In the genomic region with DNA sequence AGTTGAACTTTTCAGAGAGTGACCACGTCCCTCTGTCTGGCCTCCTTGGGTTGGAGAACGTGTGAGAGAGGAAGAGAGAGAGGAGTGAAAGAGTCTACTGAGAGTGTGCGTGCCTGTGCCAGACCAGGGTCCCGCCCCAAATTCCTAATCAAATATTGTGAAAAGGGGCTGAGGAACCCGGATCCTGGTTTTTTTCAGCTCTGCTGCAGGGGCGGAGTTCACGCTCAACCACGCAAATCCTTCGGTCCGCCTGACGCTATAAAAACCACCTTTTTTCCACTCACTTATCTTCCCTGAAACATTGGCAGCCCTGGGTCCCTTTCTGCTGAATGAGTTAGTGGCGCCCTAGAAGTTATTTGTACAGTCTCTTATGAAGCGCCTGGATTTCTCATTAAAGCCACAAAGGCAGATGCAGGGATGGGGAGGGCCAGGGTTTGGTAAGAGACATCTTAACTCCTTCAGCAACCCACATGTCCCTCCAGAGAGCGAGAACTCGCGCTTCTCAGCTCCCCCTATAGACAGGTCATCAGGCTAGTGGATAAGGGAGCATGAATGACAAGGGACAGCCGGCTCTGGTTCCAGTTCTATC, we compare ENCODE assay signal across 9 cellular contexts. TPM values are rescaled to one million over a fixed set of nuclear protein-coding genes. Genes with fewer than 3 reads are reported as not detected.
A peak's percentile ranks its signal among the peaks of the same experiment; 100 is the strongest.
DNase-seq lines count a peak whose midpoint lies in the region; ATAC-seq, FAIRE-seq and TF ChIP-seq lines count a peak whose summit lies in the region.
"Had no signal": no experiment of that assay in that cellular context is flagged by ENCODE, and none has a peak within 500 bp of the region (broad histone marks: within the 10 kb centered on the region; RNA-seq: fewer than 3 reads in every experiment).

A gene (minus strand): TSS at position 86 of the 589 bp plus-strand sequence. CDS start 2,852 bp downstream, outside the sequence.

- H3K4me3 ChIP-seq in heart left ventricle (peak within 1 kb of the TSS in 10 of 12 donors; percentile 5 to 60 (median 40)), kidney (ENCODE audit: low read length in 2 of 2) (peak within 1 kb of the TSS in 1 of 2 donors; percentile 26)

- no peak for TF ChIP-seq POLR2A in heart left ventricle (IDR thresholded peaks at IDR 0.05)

- H3K9ac ChIP-seq in kidney (ENCODE audit: low read length in 2 of 2) = no peak within 1 kb of the TSS

- H3K4me1 ChIP-seq in heart left ventricle (peaks cover 0 to 32% (median 2%) of the 10 kb centered on the region in 12 donors), kidney (ENCODE audit: control insufficient read depth in 1 of 2, insufficient read depth in 1 of 2, low read depth in 1 of 2, low read length in 2 of 2) (peaks cover 0 to 3% of the 10 kb centered on the region in 2 donors)

- DNase-seq in ELF-1 (ENCODE audit: low read depth, low spot score) = peak; percentile 37
- peak; percentile 55 for DNase-seq in OCI-M1 (lab: John Stamatoyannopoulos, UW)
- peak in 3 of 5 donors; percentile 59 to 75 (median 71) for DNase-seq in heart left ventricle
- peak; percentile 83 for DNase-seq in sciatic nerve (ENCODE audit: low spot score)
- no peak for DNase-seq in SKM-1 treated with dmso at 0.1 percent for 144 hours (lab: John Stamatoyannopoulos, UW; ENCODE audit: unreplicated experiment)
- no peak for DNase-seq in kidney
- DNase-seq in HK-2 (ENCODE audit: unreplicated experiment) = no peak
- DNase-seq in inferior parietal cortex (ENCODE audit: extremely low spot score) = no peak

- TF ChIP-seq CTCF in heart left ventricle (IDR thresholded peaks at IDR 0.05) = peak in 4 of 12 donors; percentile 11 to 32 (median 28)
- no peak for TF ChIP-seq CTCF in kidney (IDR thresholded peaks at IDR 0.05; ENCODE audit: borderline replicate concordance, extremely low read depth, insufficient read depth)

- WGBS in heart left ventricle, 4 donors = 25 to 38% (median 28%) methylated on average over 16 to 17 of the region's 17 CpGs

- H3K27ac ChIP-seq in heart left ventricle = peak within 1 kb of the TSS in 11 of 12 donors; percentile 7 to 86 (median 48)
- no peak within 1 kb of the TSS for H3K27ac ChIP-seq in kidney (ENCODE audit: low read depth in 2 of 2, low read length in 2 of 2)
- H3K27ac ChIP-seq: HL-60 had no signal

- FAIRE-seq in kidney (lab: Jason Lieb, UNC) = no peak

- ATAC-seq in heart left ventricle (peak; percentile 56 to 86 (median 70)), sciatic nerve (peak; percentile 91)

- intact Hi-C loops in heart left ventricle (cut with DNase I) = loop anchor here in 2 of 10 donors (5.0 to 10.0 kb wide), 2 partner anchors 351 to 354 kb away; no protein-coding TSS in a partner anchor
- intact Hi-C loops in sciatic nerve (cut with DNase I) = no loop called here
- intact Hi-C loops in kidney (cut with DNase I) = no loop called here

- H3K9me3 ChIP-seq in heart left ventricle (no peaks in the 10 kb centered on the region), kidney (ENCODE audit: control insufficient read depth in 1 of 2, low read length in 2 of 2) (no peaks in the 10 kb centered on the region)

- H3K36me3 ChIP-seq in heart left ventricle = peaks cover 0 to 13% (median 0%) of the 10 kb centered on the region in 9 donors
- H3K36me3 ChIP-seq in kidney (ENCODE audit: control insufficient read depth in 1 of 2, insufficient read depth in 2 of 2, low read length in 2 of 2) = no peaks in the 10 kb centered on the region

- H3K27me3 ChIP-seq in heart left ventricle = no peaks in the 10 kb centered on the region

RNA-seq across cellular contexts. Expression of the gene that starts here (rescaled TPM):
- total RNA-seq in heart left ventricle (10 to 100 TPM in 4 of 9 donors, 1 to 10 TPM in 5; 6.1 to 33.2 (median 8.5) TPM), sciatic nerve (126 TPM), kidney (22.3 TPM)
- polyA plus RNA-seq in heart left ventricle (1 to 10 TPM; 3.0 to 7.0 TPM), kidney (ENCODE audit: insufficient read depth, low read depth, low replicate concordance) (7.0 TPM)

Comparison
In these comparisons a context has a peak if more than half of its experiments do, and no peak if none do; other contexts are left out.
1. DNase-seq: peak in ELF-1 (single experiment), OCI-M1 (single experiment), heart left ventricle (3 of 5) and sciatic nerve (single experiment); none in SKM-1 treated with dmso at 0.1 percent for 144 hours (single experiment), kidney (single experiment), HK-2 (single experiment) and inferior parietal cortex (single experiment).
2. H3K27ac ChIP-seq: peak in heart left ventricle (11 of 12); none in kidney (0 of 2).